In genomic region chr3:110419096-110419495, GRCh38 we compare ENCODE assay signal across 13 cellular contexts.
DNase-seq lines count a peak whose midpoint lies in the region; ATAC-seq and TF ChIP-seq lines count a peak whose summit lies in the region.
"Had no signal": no experiment of that assay in that cellular context is flagged by ENCODE, and none has a peak within 500 bp of the region (broad histone marks: within the 10 kb centered on the region; RNA-seq: fewer than 3 reads in every experiment).

No MANE protein-coding gene starts in this region.

- H4K20me1 ChIP-seq in MM.1S (ENCODE audit: insufficient read depth, low read length) (no peaks in the 10 kb centered on the region), neural progenitor cell (ENCODE audit: low read depth) (no peaks in the 10 kb centered on the region)

- no peaks in the 10 kb centered on the region for H3K36me3 Mint-ChIP-seq in neural progenitor cell

- peaks cover 10% of the 10 kb centered on the region for H3K4me1 Mint-ChIP-seq in neural progenitor cell

- TF ChIP-seq CTCF in MM.1S (IDR thresholded peaks at IDR 0.05; ENCODE audit: low read length) (no peak), cardiac fibroblast (IDR thresholded peaks at IDR 0.05; ENCODE audit: low read depth, low read length) (no peak), neural progenitor cell (IDR thresholded peaks at IDR 0.05) (peak; percentile 19)

- no peak overlapping the region for H3K4me3 Mint-ChIP-seq in neural progenitor cell

- no peak overlapping the region for H3K27ac Mint-ChIP-seq in neural progenitor cell

- H3F3A ChIP-seq in MM.1S (ENCODE audit: insufficient read depth, low read length) (no peaks in the 10 kb centered on the region), neural progenitor cell (ENCODE audit: low read depth) (no peaks in the 10 kb centered on the region)

- H3K4me2 ChIP-seq in MM.1S (ENCODE audit: low read depth, low read length): no peak overlapping the region
- H3K4me2 ChIP-seq in neural progenitor cell: no peak overlapping the region

- H3K79me2 ChIP-seq in MM.1S (ENCODE audit: low read length): no peaks in the 10 kb centered on the region
- H3K79me2 ChIP-seq in neural progenitor cell (ENCODE audit: low read depth): no peaks in the 10 kb centered on the region

- no peaks in the 10 kb centered on the region for H3K4me1 ChIP-seq in MM.1S (ENCODE audit: low read length)
- H3K4me1 ChIP-seq in neural progenitor cell: no peaks in the 10 kb centered on the region

- H3K9me3 ChIP-seq in MM.1S (replicated peaks; ENCODE audit: insufficient read depth, low read length) (no peaks in the 10 kb centered on the region), neural progenitor cell (ENCODE audit: low read depth) (no peaks in the 10 kb centered on the region)
- H3K9me3 ChIP-seq: thoracic aorta had no signal

- H3K27me3 ChIP-seq in MM.1S (replicated peaks; ENCODE audit: insufficient read depth, low read length) (no peaks in the 10 kb centered on the region), neural progenitor cell (no peaks in the 10 kb centered on the region)
- H3K27me3 ChIP-seq: foreskin keratinocyte had no signal

- no peaks in the 10 kb centered on the region for H3K27me3 Mint-ChIP-seq in neural progenitor cell (ENCODE audit: insufficient read depth, low read depth)

- H3K27ac ChIP-seq in MM.1S (ENCODE audit: low read length) (no peak overlapping the region), neural progenitor cell (no peak overlapping the region)
- H3K27ac ChIP-seq: foreskin keratinocyte had no signal

- no peak overlapping the region for H2AFZ ChIP-seq in MM.1S (ENCODE audit: low read length)
- H2AFZ ChIP-seq in neural progenitor cell (replicated peaks): no peak overlapping the region

- ATAC-seq in left ventricle myocardium superior: no peak
- ATAC-seq: foreskin keratinocyte had no signal

- H3K4me3 ChIP-seq in MM.1S (ENCODE audit: low read length): no peak overlapping the region
- no peak overlapping the region for H3K4me3 ChIP-seq in cardiac fibroblast (replicated peaks in 1 of 2; ENCODE audit: low read depth in 2 of 2, low read length in 2 of 2)
- H3K4me3 ChIP-seq in neural progenitor cell: no peak overlapping the region
- H3K4me3 ChIP-seq: thoracic aorta had no signal

- no peaks in the 10 kb centered on the region for H3K9me2 ChIP-seq in MM.1S (replicated peaks; ENCODE audit: insufficient read depth, low read length)

- intact Hi-C loops in left ventricle myocardium superior (cut with micrococcal nuclease): no loop called here

- H3K36me3 ChIP-seq in MM.1S (replicated peaks; ENCODE audit: insufficient read depth, low read length) (no peaks in the 10 kb centered on the region), neural progenitor cell (no peaks in the 10 kb centered on the region)
- H3K36me3 ChIP-seq: thoracic aorta had no signal

- H3K9me3 Mint-ChIP-seq in neural progenitor cell: peaks cover 2% of the 10 kb centered on the region

- H3K9ac ChIP-seq in MM.1S (ENCODE audit: low read length) (no peak overlapping the region), neural progenitor cell (no peak overlapping the region)

- DNase-seq in NCI-H1105 treated with DMSO at 0.1 percent for 48 hours (lab: John Stamatoyannopoulos, UW): peak; percentile 6
- no peak for DNase-seq in NCI-H1105 (lab: John Stamatoyannopoulos, UW)
- DNase-seq in MM.1S: peak; percentile 29
- peak; percentile 12 to 33 for DNase-seq in cardiac fibroblast (ENCODE audit: low read depth in 2 of 2)
- DNase-seq in neural progenitor cell (ENCODE audit: low spot score): no peak
- DNase-seq in NCI-H2107 treated with DMSO at 0.1 percent for 48 hours (lab: John Stamatoyannopoulos, UW; ENCODE audit: unreplicated experiment): no peak
- DNase-seq in left ventricle myocardium superior: no peak
- DNase-seq in activated CD4-positive, CD25-positive, alpha-beta regulatory T cell treated with anti-CD3 and anti-CD28 coated beads, Interleukin-2, amount 50 U/mL, for 72 hours: no peak
- DNase-seq: activated CD4-positive, alpha-beta T cell treated with anti-CD3 and anti-CD28 coated beads, Interleukin-2, amount 50 U/mL, for 48 hours; activated gamma-delta T cell; small intestine had no signal

Comparison
In these comparisons a context has a peak if more than half of its experiments do, and no peak if none do; other contexts are left out.
1. DNase-seq: peak in NCI-H1105 treated with DMSO at 0.1 percent for 48 hours (single experiment), MM.1S (single experiment) and cardiac fibroblast (2 of 2); none in NCI-H1105 (single experiment), neural progenitor cell (single experiment), NCI-H2107 treated with DMSO at 0.1 percent for 48 hours (single experiment), left ventricle myocardium superior (single experiment) and activated CD4-positive, CD25-positive, alpha-beta regulatory T cell treated with anti-CD3 and anti-CD28 coated beads, Interleukin-2, amount 50 U/mL, for 72 hours (single experiment).